13 cellular contexts compared by ENCODE assay signal in genomic region chr13:43364210-43365041, GRCh38.
DNase-seq lines count a peak whose midpoint lies in the region; ATAC-seq, FAIRE-seq and TF ChIP-seq lines count a peak whose summit lies in the region.
"Had no signal": no experiment of that assay in that cellular context is flagged by ENCODE, and none has a peak within 500 bp of the region (broad histone marks: within the 10 kb centered on the region; RNA-seq: fewer than 3 reads in every experiment).

No MANE protein-coding gene starts in this region.

- H4K5ac ChIP-seq in H1 (ENCODE audit: insufficient read length, low read depth, low read length), result no peak overlapping the region

- H3K14ac ChIP-seq in H1 (ENCODE audit: insufficient read length), result no peak overlapping the region

- H3K4me3 ChIP-seq in A673 (ENCODE audit: low read depth, low read length, poor library complexity, severe bottlenecking) (peak overlapping the region; percentile 15), H1 (ENCODE audit: extremely low read depth in 1 of 4, insufficient read depth in 2 of 4, low read depth in 3 of 4, low read length in 4 of 4) (no peak overlapping the region), Caco-2 (ENCODE audit: low read depth, low read length) (no peak overlapping the region)
- H3K4me3 ChIP-seq: BLaER1, K562 had no signal

- H3K56ac ChIP-seq in H1 (replicated peaks; ENCODE audit: insufficient read length, low read depth, low read length), result no peak overlapping the region

- BruUV-seq in A673 (replicated peaks; lab: Mats Ljungman, UMichigan) (TSS peak; percentile 67), Caco-2 (replicated peaks; lab: Mats Ljungman, UMichigan) (no TSS peak)

- H3K27me3 ChIP-seq in A673 (replicated peaks; ENCODE audit: insufficient read depth, low read depth, low read length, poor library complexity), result no peaks in the 10 kb centered on the region
- no peaks in the 10 kb centered on the region for H3K27me3 ChIP-seq in H1 (replicated peaks in 1 of 4; ENCODE audit: control insufficient read depth in 3 of 4, extremely low read depth in 1 of 4, insufficient read depth in 3 of 4, low read length in 3 of 4)
- H3K27me3 ChIP-seq in Caco-2 (replicated peaks; ENCODE audit: control insufficient read depth, insufficient read depth, low read length), result no peaks in the 10 kb centered on the region
- H3K27me3 ChIP-seq: BLaER1 had no signal

- intact Hi-C loops in A673 (cut with micrococcal nuclease; ENCODE audit: unreplicated experiment) (loop anchor here (5.0 kb wide), 1 partner anchor 62 kb away; no protein-coding TSS in a partner anchor), Caco-2 (cut with micrococcal nuclease; ENCODE audit: unreplicated experiment) (no loop called here)

- no peak overlapping the region for H3K4me2 ChIP-seq in H1 (ENCODE audit: insufficient read depth in 1 of 2, low read depth in 2 of 2, low read length in 2 of 2)
- H3K4me2 ChIP-seq: BLaER1 had no signal

- no peaks in the 10 kb centered on the region for H3K79me2 ChIP-seq in H1 (ENCODE audit: control insufficient read depth in 1 of 2, insufficient read depth in 2 of 2, low read length in 2 of 2)

- H3K4me1 ChIP-seq in A673 (ENCODE audit: insufficient read depth, low read length, poor library complexity, severe bottlenecking) (peaks cover 30% of the 10 kb centered on the region), H1 (replicated peaks in 1 of 4; ENCODE audit: control insufficient read depth in 3 of 4, insufficient read depth in 4 of 4, low read length in 3 of 4) (peaks cover 2 to 14% (median 10%) of the 10 kb centered on the region in 4 experiments; a peak in 5 of 7 replicates), Caco-2 (peaks cover 16% of the 10 kb centered on the region)

- no peak overlapping the region for H3K4ac ChIP-seq in H1 (replicated peaks; ENCODE audit: insufficient read length, low read depth, low read length)

- no peaks in the 10 kb centered on the region for H4K20me1 ChIP-seq in H1 (replicated peaks in 1 of 2; ENCODE audit: control insufficient read depth in 1 of 2, insufficient read depth in 2 of 2, low read length in 2 of 2)
- H4K20me1 ChIP-seq: BLaER1 had no signal

- H3K18ac ChIP-seq in H1 (ENCODE audit: extremely low read depth, low read length), result no peak overlapping the region

- peak overlapping the region; percentile 40; the same call in 1 of the 2 replicates for H2BK12ac ChIP-seq in H1 (ENCODE audit: low read depth, low read length)

- POLR2A ChIA-PET in A673 (lab: Charles Lee; ENCODE audit: low non-redundant PET) (interaction anchor here (0.6 kb wide), 1 partner anchor 11 kb away, joined by 3 read pairs; no protein-coding TSS in a partner anchor), H1 (lab: Charles Lee; ENCODE audit: partially characterized antibody) (no interaction called here), Caco-2 (lab: Charles Lee) (no interaction called here)

- H2AFZ ChIP-seq in H1 (ENCODE audit: low read length), result peak overlapping the region; percentile 45; the same call in 1 of the 2 replicates

- no peaks in the 10 kb centered on the region for H3K36me3 Mint-ChIP-seq in Caco-2 (ENCODE audit: insufficient read depth, unreplicated experiment)

- 0 out of 2 replicates have a peak, but pooled peaks cover 2% of the 10 kb centered on the region for H3K23me2 ChIP-seq in H1 (ENCODE audit: low read depth, low read length)

- H3K27ac Mint-ChIP-seq in Caco-2 (ENCODE audit: unreplicated experiment), result no peak overlapping the region
- H3K27ac Mint-ChIP-seq: activated naive CD8-positive, alpha-beta T cell treated with anti-CD3 and anti-CD28 coated beads, Interleukin-2, amount 10 ng/mL, durations not matched to agents 7 days and 5 days had no signal

- CTCF ChIA-PET in A673 (lab: Charles Lee), result no interaction called here
- CTCF ChIA-PET in H1 (lab: Charles Lee; ENCODE audit: partially characterized antibody), result no interaction called here
- CTCF ChIA-PET in Caco-2 (lab: Charles Lee), result no interaction called here

- H2BK5ac ChIP-seq in H1 (ENCODE audit: low read depth, low read length), result 0 out of 2 replicates have a peak overlapping the region, but pooled peaks have one; percentile 40

- no peak overlapping the region for H3K23ac ChIP-seq in H1 (ENCODE audit: insufficient read length)

- peak; percentile 19 for FAIRE-seq in H1 (lab: Jason Lieb, UNC)
- FAIRE-seq: GM18507, K562 had no signal

- H3K27ac ChIP-seq in A673 (ENCODE audit: low read depth, low read length, poor library complexity, severe bottlenecking), result peak overlapping the region; percentile 72
- H3K27ac ChIP-seq in H1 (ENCODE audit: low read depth, low read length), result no peak overlapping the region
- H3K27ac ChIP-seq: BLaER1 had no signal

- H2BK120ac ChIP-seq in H1 (replicated peaks; ENCODE audit: low read depth, low read length), result no peak overlapping the region

- TF ChIP-seq CTCF in A673 (conservative IDR thresholded peaks at IDR 0.05; ENCODE audit: low read depth, low read length), result no peak
- TF ChIP-seq CTCF in H1 (IDR thresholded peaks at IDR 0.05; ENCODE audit: control extremely low read depth in 1 of 3, insufficient read depth in 1 of 3, low read depth in 1 of 3, low read length in 3 of 3), result no peak
- no peak for TF ChIP-seq CTCF in Caco-2 (IDR thresholded peaks at IDR 0.05; ENCODE audit: insufficient read depth in 1 of 2, low read depth in 1 of 2, low read length in 1 of 2, severe bottlenecking in 1 of 2, unreplicated experiment in 1 of 2)

- no peak overlapping the region for H2BK20ac ChIP-seq in H1 (ENCODE audit: low read length)

- H3K79me1 ChIP-seq in H1 (ENCODE audit: low read depth, low read length), result no peaks in the 10 kb centered on the region

- no peak for TF ChIP-seq RAD21 in H1 (IDR thresholded peaks at IDR 0.05 in 1 of 2, conservative IDR thresholded peaks at IDR 0.05 in 1 of 2; ENCODE audit: low read depth in 2 of 2, low read length in 2 of 2)

- H2BK15ac ChIP-seq in H1 (ENCODE audit: low read length), result no peak overlapping the region; the same call in 1 of the 2 replicates

- H4K8ac ChIP-seq in H1 (ENCODE audit: extremely low read depth, insufficient read depth, low read length), result no peak overlapping the region

- no peak overlapping the region for H2AK5ac ChIP-seq in H1 (ENCODE audit: low read depth, low read length)

- H3K27me3 Mint-ChIP-seq in Caco-2 (ENCODE audit: insufficient read depth, unreplicated experiment), result no peaks in the 10 kb centered on the region
- H3K27me3 Mint-ChIP-seq: activated naive CD8-positive, alpha-beta T cell treated with anti-CD3 and anti-CD28 coated beads, Interleukin-2, amount 10 ng/mL, durations not matched to agents 7 days and 5 days had no signal

- no peak for ATAC-seq in GM18502 (IDR thresholded peaks at IDR 0.05; ENCODE audit: poor library complexity, unreplicated experiment)
- no peak for ATAC-seq in GM19035 (IDR thresholded peaks at IDR 0.05; ENCODE audit: unreplicated experiment)
- ATAC-seq: K562 had no signal

- H3K4me3 Mint-ChIP-seq in Caco-2 (ENCODE audit: unreplicated experiment), result no peak overlapping the region
- H3K4me3 Mint-ChIP-seq: activated naive CD8-positive, alpha-beta T cell treated with anti-CD3 and anti-CD28 coated beads, Interleukin-2, amount 10 ng/mL, durations not matched to agents 7 days and 5 days had no signal

- no peaks in the 10 kb centered on the region for H3K9me3 Mint-ChIP-seq in Caco-2 (ENCODE audit: unreplicated experiment)
- H3K9me3 Mint-ChIP-seq: activated naive CD8-positive, alpha-beta T cell treated with anti-CD3 and anti-CD28 coated beads, Interleukin-2, amount 10 ng/mL, durations not matched to agents 7 days and 5 days had no signal

- no peaks in the 10 kb centered on the region for H3K4me1 Mint-ChIP-seq in Caco-2 (ENCODE audit: low read depth, unreplicated experiment)

- no peak for TF ChIP-seq POLR2A in H1 (IDR thresholded peaks at IDR 0.05; ENCODE audit: control extremely low read depth in 1 of 2, low read depth in 2 of 2, low read length in 2 of 2)

- H3K36me3 ChIP-seq in A673 (ENCODE audit: insufficient read depth, low read length, poor library complexity, severe bottlenecking) (no peaks in the 10 kb centered on the region), H1 (ENCODE audit: control insufficient read depth in 2 of 4, insufficient read depth in 4 of 4, low read length in 3 of 4) (no peaks in the 10 kb centered on the region), Caco-2 (ENCODE audit: control insufficient read depth, insufficient read depth, low read length) (no peaks in the 10 kb centered on the region)
- H3K36me3 ChIP-seq: BLaER1 had no signal

- H3K9me3 ChIP-seq in A673 (ENCODE audit: low read depth, low read length, poor library complexity, severe bottlenecking), result no peaks in the 10 kb centered on the region
- H3K9me3 ChIP-seq in H1 (ENCODE audit: insufficient read depth in 2 of 2, low read depth in 1 of 2, low read length in 1 of 2), result no peaks in the 10 kb centered on the region
- H3K9me3 ChIP-seq in Caco-2, result no peaks in the 10 kb centered on the region
- H3K9me3 ChIP-seq: BLaER1 had no signal

- DNase-seq in A673 (ENCODE audit: low spot score), result peak; percentile 81
- peak; percentile 52 for DNase-seq in NCI-H1694 treated with DMSO at 0.1 percent for 48 hours (lab: John Stamatoyannopoulos, UW)
- DNase-seq in H1 (ENCODE audit: low read depth in 1 of 2, low spot score in 2 of 2), result no peak
- DNase-seq in myocyte (ENCODE audit: low read depth), result peak; percentile 61
- no peak for DNase-seq in Caco-2
- DNase-seq in activated CD4-positive, alpha-beta T cell treated with anti-CD3 and anti-CD28 coated beads, Interleukin-2, amount 50 U/mL, for 4 hours, result no peak
- DNase-seq: activated naive CD8-positive, alpha-beta T cell treated with anti-CD3 and anti-CD28 coated beads, Interleukin-2, amount 10 ng/mL, durations not matched to agents 7 days and 5 days; glutamatergic neuron had no signal

- 81% methylated on average over 10 of the region's 10 CpGs; no CpG with 5 or more reads in 1 of the 2 experiments for WGBS in H1 (ENCODE audit: extremely low coverage in 1 of 2, insufficient coverage in 1 of 2, insufficient read length in 1 of 2, insufficient replicate concordance in 2 of 2, low coverage in 1 of 2, low lambda C conversion rate in 2 of 2, missing lambda C conversion rate in 1 of 2), 2 experiments

- no peak overlapping the region for H4K91ac ChIP-seq in H1 (replicated peaks; ENCODE audit: insufficient read length, low read length)

- TF ChIP-seq EP300 in H1 (IDR thresholded peaks at IDR 0.05; ENCODE audit: borderline replicate concordance in 1 of 2, low read depth in 2 of 2, low read length in 2 of 2), result no peak

- H3K9ac ChIP-seq in H1 (replicated peaks in 1 of 4; ENCODE audit: extremely low read depth in 1 of 4, low read depth in 3 of 4, low read length in 3 of 4), result no peak overlapping the region
- H3K9ac ChIP-seq: BLaER1 had no signal

TF ChIP-seq in H1, 55 proteins besides CTCF, POLR2A, EP300 and RAD21 (continues in another document):
- TF ChIP-seq CHD2 (IDR thresholded peaks at IDR 0.05; ENCODE audit: low read length) (no peak), SIX5 (IDR thresholded peaks at IDR 0.05; ENCODE audit: low read depth, low read length) (no peak), POLR2AphosphoS5 (IDR thresholded peaks at IDR 0.05; ENCODE audit: low read depth, low read length) (no peak), JUND (IDR thresholded peaks at IDR 0.05; ENCODE audit: low read length) (no peak), TAF7 (optimal IDR thresholded peaks at IDR 0.05; ENCODE audit: borderline replicate concordance, low read depth, low read length) (no peak), TCF12 (IDR thresholded peaks at IDR 0.05; ENCODE audit: low read depth, low read length) (no peak), SRF (IDR thresholded peaks at IDR 0.05; ENCODE audit: low read depth, low read length) (no peak)

Comparison
In these comparisons a context has a peak if more than half of its experiments do, and no peak if none do; other contexts are left out.
1. DNase-seq: peak in A673 (single experiment), NCI-H1694 treated with DMSO at 0.1 percent for 48 hours (single experiment) and myocyte (single experiment); none in H1 (0 of 2), Caco-2 (0 of 2) and activated CD4-positive, alpha-beta T cell treated with anti-CD3 and anti-CD28 coated beads, Interleukin-2, amount 50 U/mL, for 4 hours (0 of 2).